ENCODE assay signal across 9 cellular contexts in genomic region chr15:79184465-79184892, GRCh38.
A peak's percentile ranks its signal among the peaks of the same experiment; 100 is the strongest.
DNase-seq lines count a peak whose midpoint lies in the region; ATAC-seq and FAIRE-seq lines count a peak whose summit lies in the region.
"Had no signal": no experiment of that assay in that cellular context is flagged by ENCODE, and none has a peak within 500 bp of the region (broad histone marks: within the 10 kb centered on the region; RNA-seq: fewer than 3 reads in every experiment).

No MANE protein-coding gene starts in this region.

- ATAC-seq in GM18517 (IDR thresholded peaks at IDR 0.05; ENCODE audit: unreplicated experiment), result no peak

- DNase-seq in DMS153 treated with DMSO at 0.1 percent for 48 hours (lab: John Stamatoyannopoulos, UW; ENCODE audit: unreplicated experiment) (peak; percentile 0), DMS153 (lab: John Stamatoyannopoulos, UW) (no peak), NCI-H1417 (lab: John Stamatoyannopoulos, UW) (peak; percentile 41 to 90 (median 67)), UCSD-AML1 (lab: John Stamatoyannopoulos, UW; ENCODE audit: unreplicated experiment) (peak; percentile 53), T47D (ENCODE audit: low read depth in 1 of 2, low spot score in 1 of 2) (peak; percentile 62 to 74)
- DNase-seq in stimulated activated CD4-positive, alpha-beta T cell treated with anti-CD3 and anti-CD28 coated beads, Interleukin-15, amount 100 ng/mL, for 24 hours, result peak; percentile 80

- in situ Hi-C loops in T47D (cut with HindIII; ENCODE audit: low pct_unique_long_range_greater_than_20kb, low sequenced_read_pairs), result no loop called here

- FAIRE-seq in islet of Langerhans (lab: Jason Lieb, UNC), result peak; percentile 84
- FAIRE-seq: A204.1 had no signal
